Comparison of ENCODE assay signal across 1 cellular context in the genomic region with DNA sequence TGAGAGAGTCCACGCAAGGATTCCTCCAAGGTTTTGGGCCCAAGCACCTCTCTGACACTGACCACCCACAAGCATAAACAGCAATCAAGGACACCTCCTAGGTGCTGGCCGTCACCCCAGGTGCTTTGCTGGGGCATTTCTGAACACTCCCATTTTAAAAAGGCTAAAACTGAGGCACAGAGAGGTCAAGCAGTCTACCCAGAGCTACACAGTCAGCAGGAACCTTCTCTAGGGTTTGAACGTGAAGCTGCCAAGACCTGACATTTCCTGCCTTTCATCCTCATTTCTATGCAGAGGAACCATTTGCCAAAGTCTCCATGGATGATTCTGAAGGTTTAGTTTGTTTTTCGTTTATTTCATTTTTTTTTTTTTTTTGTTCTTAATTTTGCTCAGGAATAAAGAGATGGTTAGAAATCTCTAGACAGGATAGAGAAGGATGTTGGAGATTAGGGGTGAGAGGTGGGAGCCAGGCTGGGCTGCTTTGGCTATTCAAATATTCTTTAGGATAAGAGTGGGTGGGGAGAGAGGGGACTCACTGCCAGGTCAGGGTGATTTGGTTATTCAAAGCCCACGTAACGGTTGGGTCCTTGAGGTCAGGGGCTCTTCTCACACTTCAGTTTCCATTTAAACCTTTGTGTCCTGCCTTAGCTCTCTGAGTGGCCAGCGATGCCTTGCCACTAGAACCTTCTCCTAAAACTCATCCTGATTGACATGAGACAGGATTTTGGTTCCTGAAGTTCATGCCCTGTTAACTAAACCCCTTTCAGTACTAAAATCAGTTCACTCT.
TF ChIP-seq lines count a peak whose summit lies in the region.

No MANE protein-coding gene starts in this region.

TF ChIP-seq in K562, 482 proteins besides CTCF, POLR2A, EP300 and RAD21:
- TF ChIP-seq, protein P1, sequence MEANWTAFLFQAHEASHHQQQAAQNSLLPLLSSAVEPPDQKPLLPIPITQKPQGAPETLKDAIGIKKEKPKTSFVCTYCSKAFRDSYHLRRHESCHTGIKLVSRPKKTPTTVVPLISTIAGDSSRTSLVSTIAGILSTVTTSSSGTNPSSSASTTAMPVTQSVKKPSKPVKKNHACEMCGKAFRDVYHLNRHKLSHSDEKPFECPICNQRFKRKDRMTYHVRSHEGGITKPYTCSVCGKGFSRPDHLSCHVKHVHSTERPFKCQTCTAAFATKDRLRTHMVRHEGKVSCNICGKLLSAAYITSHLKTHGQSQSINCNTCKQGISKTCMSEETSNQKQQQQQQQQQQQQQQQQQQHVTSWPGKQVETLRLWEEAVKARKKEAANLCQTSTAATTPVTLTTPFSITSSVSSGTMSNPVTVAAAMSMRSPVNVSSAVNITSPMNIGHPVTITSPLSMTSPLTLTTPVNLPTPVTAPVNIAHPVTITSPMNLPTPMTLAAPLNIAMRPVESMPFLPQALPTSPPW (CRISPR knock-in tag; IDR thresholded peaks at IDR 0.05), result no peak
- no peak for TF ChIP-seq DPF2 (IDR thresholded peaks at IDR 0.05)
- peak; percentile 58 for TF ChIP-seq RBM25 (IDR thresholded peaks at IDR 0.05; ENCODE audit: low read depth, low read length, severe bottlenecking)
- TF ChIP-seq ZFP36 (IDR thresholded peaks at IDR 0.05; ENCODE audit: low read depth, low read length, partially characterized antibody), result peak; percentile 59
- TF ChIP-seq HMG20B (CRISPR knock-in tag; IDR thresholded peaks at IDR 0.05), result no peak
